ENCODE assay signal across 1 cellular context in genomic region chr22:49997932-49998717, GRCh38.
TF ChIP-seq lines count a peak whose summit lies in the region.

No MANE protein-coding gene starts in this region.

TF ChIP-seq in GM23338, 12 proteins besides CTCF, POLR2A, EP300 and RAD21 (continued from another document):
- TF ChIP-seq REST (IDR thresholded peaks at IDR 0.05; ENCODE audit: unreplicated experiment) (no peak), NANOG (IDR thresholded peaks at IDR 0.05; ENCODE audit: borderline replicate concordance) (no peak), ZNF331 (CRISPR knock-in tag; IDR thresholded peaks at IDR 0.05; ENCODE audit: low read depth) (no peak)
